Comparison of ENCODE assay signal across 7 cellular contexts in genomic region chr13:113837554-113838355, GRCh38. TPM values are rescaled to one million over a fixed set of nuclear protein-coding genes. Genes with fewer than 3 reads are reported as not detected.
DNase-seq lines count a peak whose midpoint lies in the region; ATAC-seq, FAIRE-seq and TF ChIP-seq lines count a peak whose summit lies in the region.

No MANE protein-coding gene starts in this region.

- H3K27ac ChIP-seq in GM23248: peak overlapping the region; percentile 97
- no peak overlapping the region for H3K27ac ChIP-seq in HepG2 (ENCODE audit: extremely low read length, insufficient read depth, low read length)
- peak overlapping the region; percentile 72 for H3K27ac ChIP-seq in substantia nigra (ENCODE audit: low read depth, low read length, poor library complexity, severe bottlenecking)

- no peaks in the 10 kb centered on the region for H3K27me3 ChIP-seq in GM23248 (replicated peaks; ENCODE audit: insufficient read depth)
- peaks cover 0 to 1% of the 10 kb centered on the region in 2 experiments; a peak in 3 of 5 replicates for H3K27me3 ChIP-seq in HepG2 (ENCODE audit: control insufficient read depth in 1 of 2, insufficient read depth in 2 of 2, low read length in 2 of 2)

- no peak for FAIRE-seq in HepG2 (lab: Jason Lieb, UNC)

- TF ChIP-seq CTCF in HepG2 (CRISPR knock-in tag; IDR thresholded peaks at IDR 0.05): no peak

- no peak overlapping the region for H2AFZ ChIP-seq in GM23248
- H2AFZ ChIP-seq in HepG2 (ENCODE audit: low read length): no peak overlapping the region

- H3K9me3 ChIP-seq in GM23248 (ENCODE audit: low read depth): no peaks in the 10 kb centered on the region
- H3K9me3 ChIP-seq in HepG2 (ENCODE audit: low read length): no peaks in the 10 kb centered on the region

- CTCF ChIA-PET in HepG2 (lab: Yijun Ruan, JAX; ENCODE audit: low intra/inter-chr PET ratio, low total read pairs): no interaction called here

- peaks cover 41% of the 10 kb centered on the region for H3K4me1 ChIP-seq in GM23248 (ENCODE audit: insufficient read depth)
- peaks cover 26% of the 10 kb centered on the region for H3K4me1 ChIP-seq in HepG2 (ENCODE audit: insufficient read depth, low read length)

- in situ Hi-C loops in GM23248 (cut with MboI): no loop called here
- in situ Hi-C loops in HepG2 (cut with HindIII; ENCODE audit: extremely low pct_ligation_motif_present, low pct_unique_long_range_greater_than_20kb): no loop called here

- H3K36me3 ChIP-seq in GM23248 (ENCODE audit: low read depth) (peaks cover 23% of the 10 kb centered on the region; the same call in 1 of the 2 replicates), HepG2 (replicated peaks in 1 of 2; ENCODE audit: control insufficient read depth in 1 of 2, insufficient read depth in 2 of 2, low read length in 2 of 2) (no peaks in the 10 kb centered on the region)

- no peak for TF ChIP-seq POLR2A in HepG2 (IDR thresholded peaks at IDR 0.05; ENCODE audit: insufficient read depth in 1 of 2, low read depth in 2 of 2, low read length in 2 of 2)

- H4K20me1 ChIP-seq in GM23248 (ENCODE audit: insufficient read depth) (no peaks in the 10 kb centered on the region), HepG2 (ENCODE audit: insufficient read depth, low read length) (no peaks in the 10 kb centered on the region)

- WGBS in GM23248 (ENCODE audit: low coverage in 1 of 2, low lambda C conversion rate in 2 of 2, missing lambda C conversion rate in 2 of 2), 2 experiments: 3 to 4% methylated on average over 16 of the region's 16 CpGs
- WGBS in HepG2 (ENCODE audit: low lambda C conversion rate): 91% methylated on average over 5 of the region's 16 CpGs

- H3K9me2 ChIP-seq in GM23248 (ENCODE audit: insufficient read depth): no peaks in the 10 kb centered on the region

- H3K79me2 ChIP-seq in GM23248 (ENCODE audit: insufficient read depth) (peaks cover 44% of the 10 kb centered on the region), HepG2 (ENCODE audit: insufficient read depth, low read length) (no peaks in the 10 kb centered on the region)

- TF ChIP-seq EP300 in HepG2 (IDR thresholded peaks at IDR 0.05; ENCODE audit: low read depth in 2 of 2, low read length in 2 of 2): no peak
- TF ChIP-seq EP300 in HepG2 (CRISPR knock-in tag; IDR thresholded peaks at IDR 0.05; ENCODE audit: borderline replicate concordance): no peak

- H3K4me2 ChIP-seq in GM23248 (ENCODE audit: unreplicated experiment): peak overlapping the region; percentile 75
- no peak overlapping the region for H3K4me2 ChIP-seq in HepG2 (ENCODE audit: low read depth, low read length)

- POLR2A ChIA-PET in HepG2 (lab: Yijun Ruan, JAX): no interaction called here

- H3K9ac ChIP-seq in GM23248: peak overlapping the region; percentile 85
- H3K9ac ChIP-seq in HepG2 (ENCODE audit: insufficient read depth, low read depth, low read length): no peak overlapping the region

- DNase-seq in GM23248: peak; percentile 99
- peak; percentile 71 for DNase-seq in NCI-H510A (lab: John Stamatoyannopoulos, UW)
- peak; percentile 94 for DNase-seq in dedifferentiated amniotic fluid mesenchymal stem cell (ENCODE audit: extremely low spot score)
- peak; percentile 55 for DNase-seq in HepG2 (ENCODE audit: low spot score)
- DNase-seq in substantia nigra (lab: John Stamatoyannopoulos, UW): peak in 48 of 49 donors; percentile 17 to 93 (median 70)

- intact Hi-C loops in HepG2 (cut with micrococcal nuclease; ENCODE audit: unreplicated experiment): no loop called here

- peaks cover 27% of the 10 kb centered on the region for H3F3A ChIP-seq in GM23248 (ENCODE audit: insufficient read depth)

- H3K4me3 ChIP-seq in GM23248 (peak overlapping the region; percentile 60), HepG2 (replicated peaks in 1 of 3; ENCODE audit: insufficient read depth in 1 of 3, low read depth in 2 of 3, low read length in 3 of 3) (no peak overlapping the region)

- peak; percentile 76 for ATAC-seq in HepG2
- no peak for ATAC-seq in HG03521 (IDR thresholded peaks at IDR 0.05; ENCODE audit: unreplicated experiment)
- ATAC-seq in GM18909 (IDR thresholded peaks at IDR 0.05; ENCODE audit: poor library complexity, unreplicated experiment): no peak

- no TSS peak for BruUV-seq in HepG2 (replicated peaks; lab: Mats Ljungman, UMichigan)

- TF ChIP-seq RAD21 in HepG2 (CRISPR knock-in tag; IDR thresholded peaks at IDR 0.05): no peak

TF ChIP-seq in HepG2, 621 proteins besides CTCF, POLR2A, EP300 and RAD21 (continues in another document):
- TF ChIP-seq JUND (CRISPR knock-in tag; IDR thresholded peaks at IDR 0.05): 0 out of 2 replicates have a peak, but pooled peaks have one; percentile 29
- TF ChIP-seq TP53 (CRISPR knock-in tag; conservative IDR thresholded peaks at IDR 0.05): 0 out of 2 replicates have a peak, but pooled peaks have one; percentile 92
- TF ChIP-seq FOSL1 (CRISPR knock-in tag; IDR thresholded peaks at IDR 0.05; ENCODE audit: borderline replicate concordance): 0 out of 2 replicates have a peak, but pooled peaks have one; percentile 15
- 0 out of 2 replicates have a peak, but pooled peaks have one; percentile 17 for TF ChIP-seq ZFY (CRISPR knock-in tag; IDR thresholded peaks at IDR 0.05)
- TF ChIP-seq, protein P1, sequence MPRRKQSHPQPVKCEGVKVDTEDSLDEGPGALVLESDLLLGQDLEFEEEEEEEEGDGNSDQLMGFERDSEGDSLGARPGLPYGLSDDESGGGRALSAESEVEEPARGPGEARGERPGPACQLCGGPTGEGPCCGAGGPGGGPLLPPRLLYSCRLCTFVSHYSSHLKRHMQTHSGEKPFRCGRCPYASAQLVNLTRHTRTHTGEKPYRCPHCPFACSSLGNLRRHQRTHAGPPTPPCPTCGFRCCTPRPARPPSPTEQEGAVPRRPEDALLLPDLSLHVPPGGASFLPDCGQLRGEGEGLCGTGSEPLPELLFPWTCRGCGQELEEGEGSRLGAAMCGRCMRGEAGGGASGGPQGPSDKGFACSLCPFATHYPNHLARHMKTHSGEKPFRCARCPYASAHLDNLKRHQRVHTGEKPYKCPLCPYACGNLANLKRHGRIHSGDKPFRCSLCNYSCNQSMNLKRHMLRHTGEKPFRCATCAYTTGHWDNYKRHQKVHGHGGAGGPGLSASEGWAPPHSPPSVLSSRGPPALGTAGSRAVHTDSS (CRISPR knock-in tag; conservative IDR thresholded peaks at IDR 0.05): no peak
- TF ChIP-seq, protein P2, sequence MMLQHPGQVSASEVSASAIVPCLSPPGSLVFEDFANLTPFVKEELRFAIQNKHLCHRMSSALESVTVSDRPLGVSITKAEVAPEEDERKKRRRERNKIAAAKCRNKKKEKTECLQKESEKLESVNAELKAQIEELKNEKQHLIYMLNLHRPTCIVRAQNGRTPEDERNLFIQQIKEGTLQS (CRISPR knock-in tag; IDR thresholded peaks at IDR 0.05): peak; percentile 43; the same call in 1 of the 2 replicates
- TF ChIP-seq ZNF263 (CRISPR knock-in tag; IDR thresholded peaks at IDR 0.05): peak; percentile 47; the same call in 1 of the 2 replicates
- TF ChIP-seq GABPB1 (CRISPR knock-in tag; IDR thresholded peaks at IDR 0.05): 0 out of 2 replicates have a peak, but pooled peaks have one; percentile 20
- TF ChIP-seq, protein P3, sequence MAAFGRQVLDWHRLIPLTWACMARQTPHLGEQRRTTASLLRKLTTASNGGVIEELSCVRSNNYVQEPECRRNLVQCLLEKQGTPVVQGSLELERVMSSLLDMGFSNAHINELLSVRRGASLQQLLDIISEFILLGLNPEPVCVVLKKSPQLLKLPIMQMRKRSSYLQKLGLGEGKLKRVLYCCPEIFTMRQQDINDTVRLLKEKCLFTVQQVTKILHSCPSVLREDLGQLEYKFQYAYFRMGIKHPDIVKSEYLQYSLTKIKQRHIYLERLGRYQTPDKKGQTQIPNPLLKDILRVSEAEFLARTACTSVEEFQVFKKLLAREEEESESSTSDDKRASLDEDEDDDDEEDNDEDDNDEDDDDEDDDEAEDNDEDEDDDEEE (CRISPR knock-in tag; IDR thresholded peaks at IDR 0.05): no peak
- TF ChIP-seq PHF5A (CRISPR knock-in tag; IDR thresholded peaks at IDR 0.05; ENCODE audit: low read depth, unreplicated experiment): no peak

RNA-seq across cellular contexts. Expression of gene GAS6, which starts 26.1 kb away (rescaled TPM):
- total RNA-seq in GM23248 (2014; rRNA removed; shearing (Covaris generic)): 998 and 1,035 TPM in 2 replicates
- 822 and 865 TPM in 2 replicates for polyA plus RNA-seq in GM23248 (2016; fragmentation: Nextera tagmentation; extraction: Ambion mirVana)
- 0.09 and 0.11 TPM in 2 replicates for total RNA-seq in HepG2 (2016; rRNA removed; fragmentation: Illumina TruSeq; extraction: Trizol)
- total RNA-seq in HepG2 (2016; cell fraction: cytosol; rRNA removed; fragmentation: Illumina TruSeq; extraction: Trizol; ENCODE audit: low read depth): 0.09 TPM in 1 of 2 replicates, not detected in the other
- 0.09 TPM in 1 of 2 replicates, not detected in the other for total RNA-seq in HepG2 (2016; cell fraction: insoluble cytoplasmic fraction; rRNA removed; fragmentation: Illumina TruSeq; extraction: Trizol)
- 0.19 and 0.21 TPM in 2 replicates for total RNA-seq in HepG2 (2016; cell fraction: membrane; rRNA removed; fragmentation: Illumina TruSeq; extraction: Trizol)
- 0.28 TPM in 1 of 2 replicates, not detected in the other for total RNA-seq in HepG2 (2016; cell fraction: nucleus; rRNA removed; fragmentation: Illumina TruSeq; extraction: Trizol)
- 0.21 and 0.24 TPM in 2 replicates for polyA plus RNA-seq in HepG2 (2011; rRNA removed)
- 0.14 and 0.34 TPM in 2 replicates for polyA plus RNA-seq in HepG2 (2011; cell fraction: cytosol; rRNA removed)
- polyA plus RNA-seq in HepG2 (2011; cell fraction: nucleus; rRNA removed): 0.57 and 0.93 TPM in 2 replicates
- 0.13 and 0.23 TPM in 2 replicates for polyA plus RNA-seq in HepG2 (2012)
- 0.05 and 0.14 TPM in 2 replicates for polyA plus RNA-seq in HepG2 (2016; cell fraction: cytosol; fragmentation: Illumina TruSeq; extraction: Trizol; ENCODE audit: low read depth)
- 0.09 and 0.13 TPM in 2 replicates for polyA plus RNA-seq in HepG2 (2016; cell fraction: insoluble cytoplasmic fraction; fragmentation: Illumina TruSeq; extraction: Trizol; ENCODE audit: low read depth)
- 0.15 and 0.21 TPM in 2 replicates for polyA plus RNA-seq in HepG2 (2016; cell fraction: membrane; fragmentation: Illumina TruSeq; extraction: Trizol; ENCODE audit: low read depth)
- polyA plus RNA-seq in HepG2 (2016; cell fraction: nucleus; fragmentation: Illumina TruSeq; extraction: Trizol; ENCODE audit: insufficient read depth, low read depth): 0.52 and 0.59 TPM in 2 replicates
- 0.16 and 5.7 TPM in 2 replicates for polyA minus RNA-seq in HepG2 (2011; rRNA and poly(A)+ RNA removed; ENCODE audit: low replicate concordance)
- not detected in 2 replicates for polyA minus RNA-seq in HepG2 (2011; cell fraction: cytosol; rRNA and poly(A)+ RNA removed)
- polyA minus RNA-seq in HepG2 (2011; cell fraction: nucleus; rRNA and poly(A)+ RNA removed): 0.13 TPM in 1 of 2 replicates, not detected in the other

Comparison
In these comparisons a context has a peak if more than half of its experiments do, and no peak if none do; other contexts are left out.
1. RNA of gene GAS6, which starts 26.1 kb away (total RNA-seq): 998 to 1,035 TPM in GM23248; 0.09 to 0.28 TPM in HepG2; every median in the first group is over 100 times any median in the second.
2. Peak in every context shown above with its lines, with median percentiles within 50 percentile points of each other: DNase-seq.